ENCODE assay signal across 34 cellular contexts in the genomic region with DNA sequence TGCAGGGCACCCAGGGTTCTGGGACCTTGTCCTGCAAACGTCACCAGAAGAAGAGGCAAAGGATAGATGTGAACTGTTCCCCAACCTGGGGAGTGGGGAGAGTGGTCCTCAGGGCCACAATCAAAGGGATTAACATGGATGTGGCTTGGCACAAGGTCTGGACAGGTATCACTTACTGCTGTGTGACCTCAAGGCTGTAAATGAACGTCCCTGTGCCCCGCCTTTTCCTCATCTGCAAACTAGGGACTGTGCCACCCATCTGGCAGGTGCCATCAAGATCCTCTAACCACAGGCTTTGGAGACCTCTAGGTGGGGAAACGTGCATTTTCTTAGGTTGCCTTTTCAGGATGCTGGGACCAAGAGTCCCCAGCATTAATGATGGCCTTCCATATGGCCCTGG. TPM values are rescaled to one million over a fixed set of nuclear protein-coding genes. Genes with fewer than 3 reads are reported as not detected.
"Had no signal": no experiment of that assay in that cellular context is flagged by ENCODE, and none has a peak within 500 bp of the region (broad histone marks: within the 10 kb centered on the region; RNA-seq: fewer than 3 reads in every experiment).

No MANE protein-coding gene starts in this region.

- H3K9me3 ChIP-seq: adrenal gland, body of pancreas, breast epithelium had no signal

- H3K4me1 ChIP-seq: adrenal gland, breast epithelium had no signal

- H3K27ac ChIP-seq: adrenal gland, body of pancreas, brain microvascular endothelial cell, breast epithelium, VCaP had no signal

- H3K4me3 ChIP-seq: adrenal gland, body of pancreas, breast epithelium had no signal

- H3K27me3 ChIP-seq: adrenal gland, body of pancreas, brain microvascular endothelial cell, breast epithelium had no signal

- H3K36me3 ChIP-seq: adrenal gland, breast epithelium had no signal

- DNase-seq: activated B cell treated with CpG ODN at 0.5 μM for 24 hours; activated CD4-positive, alpha-beta memory T cell treated with anti-CD3 and anti-CD28 coated beads for 36 hours; activated CD4-positive, alpha-beta T cell treated with anti-CD3 and anti-CD28 coated beads for 4 hours; activated CD4-positive, alpha-beta T cell treated with anti-CD3 and anti-CD28 coated beads, Interleukin-2, amount 10 ng/mL, durations not matched to agents 24 days and 14 days; activated CD4-positive, alpha-beta T cell treated with anti-CD3 and anti-CD28 coated beads, Interleukin-2, amount 50 U/mL, for 1 hour; activated CD4-positive, alpha-beta T cell treated with anti-CD3 and anti-CD28 coated beads, Interleukin-2, amount 50 U/mL, for 4 hours; activated CD4-positive, CD25-positive, alpha-beta regulatory T cell treated with anti-CD3 and anti-CD28 coated beads, Interleukin-2, amount 50 U/mL, for 72 hours; activated CD8-positive, alpha-beta memory T cell treated with anti-CD3 and anti-CD28 coated beads, Interleukin-2, amount 50 U/mL, for 4 hours; activated CD8-positive, alpha-beta T cell treated with anti-CD3 and anti-CD28 coated beads for 36 hours; activated effector memory CD4-positive, alpha-beta T cell treated with anti-CD3 and anti-CD28 coated beads, Interleukin-2, amount 50 U/mL, for 16 hours; activated gamma-delta T cell treated with Interleukin-2 at 50 U/mL for 16 hours; activated naive CD4-positive, alpha-beta T cell; activated naive CD4-positive, alpha-beta T cell treated with anti-CD3 and anti-CD28 coated beads for 36 hours; activated naive CD4-positive, alpha-beta T cell treated with anti-CD3 and anti-CD28 coated beads, Interleukin-2, amount 50 U/mL, for 16 hours; activated naive CD8-positive, alpha-beta T cell treated with anti-CD3 and anti-CD28 coated beads for 36 hours; activated T-cell treated with anti-CD3 and anti-CD28 coated beads for 4 hours; activated T-cell treated with anti-CD3 and anti-CD28 coated beads, Interleukin-2, amount 50 U/mL, for 1 hour; activated T-cell treated with anti-CD3 and anti-CD28 coated beads, Interleukin-2, amount 50 U/mL, for 4 hours; activated T-cell treated with anti-CD3 and anti-CD28 coated beads, Interleukin-2, amount 50 U/mL, for 72 hours; adrenal gland; amniotic stem cell; aorta; body of pancreas; brain microvascular endothelial cell; central memory CD4-positive, alpha-beta T cell; T-helper 1 cell; T-helper 2 cell; T-helper 9 cell had no signal

RNA-seq across cellular contexts. Expression of a gene that starts 25.1 kb away (rescaled TPM):
- total RNA-seq: activated B cell treated with CpG ODN at 0.5 μM for 24 hours; activated CD4-positive, alpha-beta memory T cell treated with anti-CD3 and anti-CD28 coated beads for 36 hours; activated CD4-positive, alpha-beta T cell treated with anti-CD3 and anti-CD28 coated beads, Interleukin-2, amount 10 ng/mL, durations not matched to agents 24 days and 14 days; activated CD8-positive, alpha-beta memory T cell treated with anti-CD3 and anti-CD28 coated beads for 36 hours; activated CD8-positive, alpha-beta T cell treated with anti-CD3 and anti-CD28 coated beads for 36 hours; activated naive CD4-positive, alpha-beta T cell treated with anti-CD3 and anti-CD28 coated beads for 36 hours; activated naive CD4-positive, alpha-beta T cell treated with anti-CD3 and anti-CD28 coated beads, Interleukin-2, amount 50 U/mL, for 72 hours; activated naive CD8-positive, alpha-beta T cell treated with anti-CD3 and anti-CD28 coated beads for 36 hours; activated T-cell treated with anti-CD3 and anti-CD28 coated beads, Interleukin-2, amount 50 U/mL, for 4 hours; activated T-cell treated with anti-CD3 and anti-CD28 coated beads, Interleukin-2, amount 50 U/mL, for 72 hours; activated T-helper 1 cell treated with anti-CD3 and anti-CD28 coated beads, Interleukin-12 subunit alpha, Interleukin-12 subunit beta, Interleukin-2, Interleukin-4 antibody, amounts not matched to agents 30 ng/mL and 10 ng/mL and 1 ng/mL, durations not matched to agents 14 hours and 24 hours and 36 hours; activated T-helper 17 cell treated with anti-CD3 and anti-CD28 coated beads, Interleukin-2, amount 50 U/mL, for 72 hours; aorta; body of pancreas had no signal
